8 cellular contexts compared by ENCODE assay signal in the genomic region with DNA sequence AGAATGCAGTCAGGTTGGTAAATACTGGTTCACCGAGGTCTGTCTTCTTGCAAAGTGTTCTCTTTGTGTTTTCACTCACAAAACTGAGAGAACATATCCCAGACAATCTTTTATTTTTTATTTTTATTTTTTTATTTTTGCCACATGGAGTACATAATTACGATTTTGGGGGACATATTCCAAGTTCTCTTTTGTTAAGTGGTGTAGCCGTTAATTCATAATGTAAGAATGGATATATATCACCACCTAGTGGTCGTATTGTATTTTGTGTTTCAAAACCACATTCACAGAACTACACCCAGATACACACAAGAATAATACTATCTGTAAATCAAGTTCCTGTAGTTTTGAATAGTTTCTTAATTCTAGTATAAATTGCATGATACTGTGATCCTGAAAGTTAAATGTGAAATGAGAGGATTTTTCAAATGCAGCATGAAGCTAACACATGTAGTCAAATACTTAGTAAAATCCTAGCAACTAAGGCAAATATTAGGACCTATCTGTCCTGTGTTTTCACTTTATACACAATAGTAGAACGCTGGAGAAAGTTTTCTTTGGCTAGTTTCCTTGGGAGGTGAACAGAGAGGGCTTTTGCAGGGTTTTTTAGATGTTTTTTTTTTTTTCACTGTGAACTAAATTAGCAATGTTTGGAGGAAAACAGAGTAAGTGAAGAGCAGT.
DNase-seq lines count a peak whose midpoint lies in the region; ATAC-seq, FAIRE-seq and TF ChIP-seq lines count a peak whose summit lies in the region.

No MANE protein-coding gene starts in this region.

- no peak overlapping the region for H4K91ac ChIP-seq in neuronal stem cell (ENCODE audit: low read depth, low read length, poor library complexity)

- ATAC-seq in HG03571 (IDR thresholded peaks at IDR 0.05; ENCODE audit: unreplicated experiment): peak; percentile 57
- no peak for ATAC-seq in GM21529 (IDR thresholded peaks at IDR 0.05; ENCODE audit: unreplicated experiment)
- no peak for ATAC-seq in GM18520 (IDR thresholded peaks at IDR 0.05; ENCODE audit: unreplicated experiment)

- H3K4me3 ChIP-seq in Peyer's patch (no peak overlapping the region), neuronal stem cell (ENCODE audit: low read length in 2 of 2) (no peak overlapping the region)

- H3K4me1 ChIP-seq in Peyer's patch: no peaks in the 10 kb centered on the region
- H3K4me1 ChIP-seq in neuronal stem cell (ENCODE audit: control insufficient read depth in 2 of 2, insufficient read depth in 1 of 2, low read depth in 1 of 2, low read length in 2 of 2): peaks cover 0 to 3% of the 10 kb centered on the region in 2 donors

- H3K27ac ChIP-seq in Peyer's patch (no peak overlapping the region), epithelial cell of prostate (peak overlapping the region; percentile 56), neuronal stem cell (replicated peaks; ENCODE audit: low read length) (no peak overlapping the region)

- H3K27me3 ChIP-seq in Peyer's patch: no peaks in the 10 kb centered on the region
- no peaks in the 10 kb centered on the region for H3K27me3 ChIP-seq in neuronal stem cell (ENCODE audit: control insufficient read depth in 3 of 3, insufficient read depth in 3 of 3, low read depth in 1 of 3, low read length in 3 of 3)

- DNase-seq in GM12892 (ENCODE audit: insufficient read length) (no peak), Peyer's patch (no peak), epithelial cell of prostate (ENCODE audit: low read depth, low spot score) (no peak), neuronal stem cell (ENCODE audit: low spot score) (peak; percentile 21)

- no peak overlapping the region for H3K4me2 ChIP-seq in neuronal stem cell (ENCODE audit: insufficient read depth, low read length, poor library complexity, severe bottlenecking)

- H3K36me3 ChIP-seq in Peyer's patch (no peaks in the 10 kb centered on the region), neuronal stem cell (replicated peaks in 1 of 2; ENCODE audit: control insufficient read depth in 2 of 2, insufficient read depth in 2 of 2, low read length in 2 of 2) (peaks cover 0 to 100% of the 10 kb centered on the region in 2 donors)

- H3K4ac ChIP-seq in neuronal stem cell (ENCODE audit: low read length): no peak overlapping the region

- H2BK5ac ChIP-seq in neuronal stem cell (ENCODE audit: low read length): no peak overlapping the region

- TF ChIP-seq POLR2A in GM12892 (IDR thresholded peaks at IDR 0.05; ENCODE audit: low read depth, low read length) (no peak), Peyer's patch (IDR thresholded peaks at IDR 0.05) (no peak)

- no peak overlapping the region for H3K9ac ChIP-seq in neuronal stem cell (ENCODE audit: low read depth, low read length, poor library complexity)

- no peak overlapping the region for H3K14ac ChIP-seq in neuronal stem cell (ENCODE audit: low read length)

- FAIRE-seq in A204.1 (lab: Jason Lieb, UNC) (peak; percentile 97), GM12892 (lab: Jason Lieb, UNC) (peak; percentile 89)

- no peaks in the 10 kb centered on the region for H3K79me1 ChIP-seq in neuronal stem cell (ENCODE audit: low read depth, low read length)

- H2BK15ac ChIP-seq in neuronal stem cell (ENCODE audit: low read length): no peak overlapping the region

- no peak overlapping the region for H2AFZ ChIP-seq in neuronal stem cell (ENCODE audit: low read length)

- peak; percentile 23 to 73 (median 58) for TF ChIP-seq CTCF in Peyer's patch (IDR thresholded peaks at IDR 0.05)

- H3K9me3 ChIP-seq in Peyer's patch: no peaks in the 10 kb centered on the region
- peaks cover 0 to 9% of the 10 kb centered on the region in 2 donors for H3K9me3 ChIP-seq in neuronal stem cell (replicated peaks in 1 of 2; ENCODE audit: control insufficient read depth in 2 of 2, insufficient read depth in 1 of 2, low read depth in 1 of 2, low read length in 2 of 2)

- no CpG with 5 or more reads among the region's 5 CpGs for WGBS in neuronal stem cell (ENCODE audit: extremely low coverage in 2 of 2, insufficient read length in 2 of 2, insufficient replicate concordance in 1 of 2), 2 donors

- H2AK5ac ChIP-seq in neuronal stem cell (ENCODE audit: low read depth, low read length): no peak overlapping the region

- H3K23ac ChIP-seq in neuronal stem cell (ENCODE audit: low read depth, low read length, poor library complexity): no peak overlapping the region

- H4K8ac ChIP-seq in neuronal stem cell (ENCODE audit: low read depth, low read length): no peak overlapping the region

- no peak overlapping the region for H3K18ac ChIP-seq in neuronal stem cell (ENCODE audit: low read length)

- H2BK120ac ChIP-seq in neuronal stem cell (ENCODE audit: low read depth, low read length): no peak overlapping the region

- no peak overlapping the region for H2BK12ac ChIP-seq in neuronal stem cell (ENCODE audit: low read length)
